Comparison of ENCODE assay signal across 19 cellular contexts in genomic region chr13:34521166-34521565, GRCh38.
"Had no signal": no experiment of that assay in that cellular context is flagged by ENCODE, and none has a peak within 500 bp of the region (broad histone marks: within the 10 kb centered on the region; RNA-seq: fewer than 3 reads in every experiment).

No MANE protein-coding gene starts in this region.

- H3K27ac ChIP-seq: dorsolateral prefrontal cortex, neural progenitor cell, parathyroid adenoma, right lobe of liver, thoracic aorta had no signal

- H3K27me3 ChIP-seq: dorsolateral prefrontal cortex, neural progenitor cell, right lobe of liver had no signal

- H3K27me3 Mint-ChIP-seq: stimulated activated naive B cell treated with anti-CD40 and anti-IgM and Interleukin-4, amounts not matched to agents 10 μg/mL and 1 μg/mL and 100 μg/mL, for 72 hours; stimulated activated naive CD8-positive, alpha-beta T cell treated with anti-CD3 and anti-CD28 coated beads, Interleukin-15, Interleukin-2, amounts not matched to agents 100 ng/mL and 50 ng/mL, for 24 hours; type B pancreatic cell had no signal

- H3K36me3 ChIP-seq: neural progenitor cell, right lobe of liver, thoracic aorta had no signal

- H3K4me3 ChIP-seq: dorsolateral prefrontal cortex, lung, neural progenitor cell, right lobe of liver, thoracic aorta had no signal

- H3K4me1 Mint-ChIP-seq: immature natural killer cell; memory B cell; naive thymus-derived CD4-positive, alpha-beta T cell; stimulated activated naive B cell treated with anti-CD40 and anti-IgM and Interleukin-4, amounts not matched to agents 10 μg/mL and 1 μg/mL and 100 μg/mL, for 72 hours had no signal

- DNase-seq: dorsolateral prefrontal cortex; effector CD4-positive, alpha-beta T cell; hypothalamus; immature natural killer cell; naive thymus-derived CD4-positive, alpha-beta T cell; right lobe of liver; small intestine; stimulated activated CD4-positive, alpha-beta T cell treated with anti-CD3 and anti-CD28 coated beads, Interleukin-15, amount 100 ng/mL, for 24 hours; stimulated activated CD4-positive, alpha-beta T cell treated with anti-CD3 and anti-CD28 coated beads, Interleukin-2, amount 100 ng/mL, for 48 hours; stimulated activated naive B cell treated with anti-CD40 and anti-IgM and Interleukin-4, amounts not matched to agents 10 μg/mL and 1 μg/mL and 100 μg/mL, for 72 hours had no signal

- H3K9me3 ChIP-seq: right lobe of liver, thoracic aorta had no signal

- H3K27ac Mint-ChIP-seq: immature natural killer cell; memory B cell; naive thymus-derived CD4-positive, alpha-beta T cell; nephron; neural progenitor cell; progenitor cell of endocrine pancreas; stimulated activated naive B cell treated with anti-CD40 and anti-IgM and Interleukin-4, amounts not matched to agents 10 μg/mL and 1 μg/mL and 100 μg/mL, for 72 hours; stimulated activated naive CD8-positive, alpha-beta T cell treated with anti-CD3 and anti-CD28 coated beads, Interleukin-15, Interleukin-2, amounts not matched to agents 100 ng/mL and 50 ng/mL, for 24 hours; type B pancreatic cell had no signal

- H3K4me3 Mint-ChIP-seq: immature natural killer cell; memory B cell; naive thymus-derived CD4-positive, alpha-beta T cell; nephron; neural progenitor cell; stimulated activated naive B cell treated with anti-CD40 and anti-IgM and Interleukin-4, amounts not matched to agents 10 μg/mL and 1 μg/mL and 100 μg/mL, for 72 hours; stimulated activated naive CD8-positive, alpha-beta T cell treated with anti-CD3 and anti-CD28 coated beads, Interleukin-15, Interleukin-2, amounts not matched to agents 100 ng/mL and 50 ng/mL, for 24 hours; type B pancreatic cell had no signal

- H3K36me3 Mint-ChIP-seq: immature natural killer cell; memory B cell; naive thymus-derived CD4-positive, alpha-beta T cell; neural progenitor cell; stimulated activated naive B cell treated with anti-CD40 and anti-IgM and Interleukin-4, amounts not matched to agents 10 μg/mL and 1 μg/mL and 100 μg/mL, for 72 hours; type B pancreatic cell had no signal

- H3K4me1 ChIP-seq: neural progenitor cell, parathyroid adenoma, right lobe of liver had no signal

- H3K9me3 Mint-ChIP-seq: memory B cell; nephron; neural progenitor cell; stimulated activated naive CD8-positive, alpha-beta T cell treated with anti-CD3 and anti-CD28 coated beads, Interleukin-15, Interleukin-2, amounts not matched to agents 100 ng/mL and 50 ng/mL, for 24 hours; type B pancreatic cell had no signal
